In the genomic region with DNA sequence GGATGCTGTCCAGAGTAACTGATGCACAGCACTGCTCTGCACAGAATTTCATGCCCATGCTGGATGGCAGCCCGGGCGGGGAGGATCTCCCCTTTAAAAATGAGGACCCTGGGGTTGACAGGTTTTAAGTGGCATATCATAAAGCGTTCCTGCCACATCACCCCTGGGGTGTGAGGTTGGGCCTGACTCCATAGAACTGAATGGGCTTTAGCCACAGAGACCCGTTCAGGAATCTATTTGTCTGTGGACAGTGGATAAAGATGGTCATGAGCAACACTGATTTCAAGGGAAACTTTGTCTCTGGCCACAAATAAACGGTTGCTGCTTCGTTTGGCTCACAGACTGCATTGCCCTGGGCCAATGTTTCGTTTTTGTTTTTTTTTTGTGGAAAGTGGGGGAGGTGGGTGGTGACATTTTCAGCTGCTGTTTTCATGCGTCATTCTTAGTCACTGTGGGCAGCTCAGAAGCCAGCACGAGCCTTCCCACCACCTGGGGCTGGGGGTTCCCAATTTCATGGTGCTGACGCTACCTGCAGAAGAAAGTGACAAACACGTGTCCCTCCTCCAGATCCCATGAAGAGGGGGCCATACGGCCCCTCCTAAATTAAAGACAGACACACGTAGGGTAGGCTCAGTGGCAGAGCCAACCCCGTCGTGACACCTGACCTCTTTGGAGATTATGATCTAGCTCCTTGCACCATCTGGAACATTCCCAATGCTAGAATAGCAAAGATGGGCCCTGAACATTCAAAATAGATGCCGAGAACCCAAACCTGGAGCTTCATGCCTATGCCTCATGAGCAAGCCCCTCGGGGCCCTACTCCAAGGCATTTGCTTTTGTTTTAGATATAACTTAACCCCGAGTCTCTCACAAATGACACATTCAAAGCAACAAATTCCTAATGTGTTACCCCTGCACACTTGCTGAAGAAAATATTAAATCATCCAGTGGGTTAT, we compare ENCODE assay signal across 10 cellular contexts. TPM values are rescaled to one million over a fixed set of nuclear protein-coding genes. Genes with fewer than 3 reads are reported as not detected.
DNase-seq lines count a peak whose midpoint lies in the region; ATAC-seq and TF ChIP-seq lines count a peak whose summit lies in the region.
"Had no signal": no experiment of that assay in that cellular context is flagged by ENCODE, and none has a peak within 500 bp of the region (broad histone marks: within the 10 kb centered on the region; RNA-seq: fewer than 3 reads in every experiment).

No MANE protein-coding gene starts in this region.

- peak; percentile 97 for ATAC-seq in activated T-helper 17 cell treated with anti-CD3 and anti-CD28 coated beads, Interleukin-2, amount 50 U/mL, for 72 hours (replicated peaks)
- ATAC-seq in natural killer cell (peak in 2 of 3 donors; percentile 34 to 46), GM21576 (IDR thresholded peaks at IDR 0.05; ENCODE audit: unreplicated experiment) (no peak)

- no peaks in the 10 kb centered on the region for H3K36me3 Mint-ChIP-seq in activated T-helper 17 cell treated with anti-CD3 and anti-CD28 coated beads, Interleukin-2, amount 50 U/mL, for 72 hours (ENCODE audit: low read depth)
- no peaks in the 10 kb centered on the region for H3K36me3 Mint-ChIP-seq in natural killer cell

- peak overlapping the region; percentile 56 for H3K27ac Mint-ChIP-seq in activated T-helper 17 cell treated with anti-CD3 and anti-CD28 coated beads, Interleukin-2, amount 50 U/mL, for 72 hours
- no peak overlapping the region for H3K27ac Mint-ChIP-seq in natural killer cell

- intact Hi-C loops in natural killer cell (cut with micrococcal nuclease), result no loop called here

- TF ChIP-seq CTCF in natural killer cell (IDR thresholded peaks at IDR 0.05), result no peak

- H3K4me3 Mint-ChIP-seq in activated T-helper 17 cell treated with anti-CD3 and anti-CD28 coated beads, Interleukin-2, amount 50 U/mL, for 72 hours, result peak overlapping the region; percentile 8
- H3K4me3 Mint-ChIP-seq in natural killer cell, result no peak overlapping the region

- H3K9me3 Mint-ChIP-seq in activated T-helper 17 cell treated with anti-CD3 and anti-CD28 coated beads, Interleukin-2, amount 50 U/mL, for 72 hours, result peaks cover 8% of the 10 kb centered on the region
- H3K9me3 Mint-ChIP-seq in natural killer cell, result no peaks in the 10 kb centered on the region

- peaks cover 4% of the 10 kb centered on the region for H3K4me1 Mint-ChIP-seq in activated T-helper 17 cell treated with anti-CD3 and anti-CD28 coated beads, Interleukin-2, amount 50 U/mL, for 72 hours
- no peaks in the 10 kb centered on the region for H3K4me1 Mint-ChIP-seq in natural killer cell

- DNase-seq in AG08396 (ENCODE audit: low spot score), result peak; percentile 75
- peak; percentile 85 for DNase-seq in HT1080 (ENCODE audit: low read depth)
- no peak for DNase-seq in natural killer cell
- DNase-seq in NCI-H2107 (lab: John Stamatoyannopoulos, UW), result no peak
- DNase-seq in COLO668 (lab: John Stamatoyannopoulos, UW; ENCODE audit: unreplicated experiment), result no peak
- DNase-seq in NOMO-1 treated with DMSO at 0.1 percent for 48 hours (lab: John Stamatoyannopoulos, UW; ENCODE audit: unreplicated experiment), result no peak
- DNase-seq: kidney, testis had no signal

- H3K27me3 Mint-ChIP-seq in activated T-helper 17 cell treated with anti-CD3 and anti-CD28 coated beads, Interleukin-2, amount 50 U/mL, for 72 hours, result peaks cover 17% of the 10 kb centered on the region
- no peaks in the 10 kb centered on the region for H3K27me3 Mint-ChIP-seq in natural killer cell (ENCODE audit: low read depth in 2 of 2)

RNA-seq across cellular contexts. Expression of gene PHF21B, which starts 54.8 kb away (rescaled TPM):
- 1.8 and 3.9 TPM in 2 replicates for total RNA-seq in HT1080 (2014; rRNA removed; shearing (Covaris generic))
- 0.38 and 0.84 TPM in 2 replicates for polyA plus RNA-seq in HT1080 (2015; cell fraction: cytosol; rRNA removed)
- polyA plus RNA-seq in HT1080 (2015; cell fraction: nucleus; rRNA removed), result 0.83 and 2.1 TPM in 2 replicates
- total RNA-seq in activated T-helper 17 cell treated with anti-CD3 and anti-CD28 coated beads, Interleukin-2, amount 50 U/mL, for 72 hours, result not detected
- not detected for total RNA-seq in natural killer cell

Comparison
In these comparisons a context has a peak if more than half of its experiments do, and no peak if none do; other contexts are left out.
1. DNase-seq: peak in AG08396 (single experiment) and HT1080 (single experiment); none in natural killer cell (single experiment), NCI-H2107 (single experiment), COLO668 (single experiment) and NOMO-1 treated with DMSO at 0.1 percent for 48 hours (single experiment).